ENCODE assay signal across 18 cellular contexts in the genomic region with DNA sequence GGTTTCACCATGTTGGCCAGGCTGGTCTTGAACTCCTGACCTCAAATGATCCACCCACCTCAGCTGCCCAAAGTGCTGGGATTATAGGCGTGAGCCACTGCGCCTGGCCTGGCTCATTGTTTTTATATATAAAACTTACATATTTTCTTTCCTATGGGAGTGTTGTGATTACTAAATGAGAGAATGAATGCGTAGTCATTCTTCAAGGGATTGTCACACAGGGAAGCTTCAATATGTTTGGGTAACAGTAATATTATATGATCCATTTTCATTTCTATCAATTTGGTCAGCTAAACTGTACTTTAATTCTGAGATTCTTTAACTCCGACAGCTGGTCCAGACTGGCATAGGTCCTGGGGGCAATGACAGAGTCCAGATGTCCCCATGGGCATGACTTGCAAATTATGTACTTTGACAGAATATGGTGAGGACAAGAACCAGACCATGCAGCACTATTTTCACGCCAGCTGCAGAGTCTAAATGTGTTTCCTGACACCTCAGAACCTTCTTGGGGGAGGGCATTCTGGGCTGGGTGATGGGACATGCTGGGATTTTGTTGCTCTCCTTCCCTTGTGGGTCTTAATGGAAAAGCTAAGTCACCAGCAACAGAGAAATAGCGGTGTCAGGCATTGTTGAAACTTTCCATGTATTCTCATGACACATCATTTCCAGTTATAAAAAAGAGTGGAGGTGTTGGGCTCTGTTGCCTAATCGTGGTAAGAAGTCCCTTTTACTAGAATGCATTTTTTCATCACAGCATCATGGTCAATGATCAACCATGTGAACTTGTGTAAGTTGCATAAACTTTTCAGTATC. TPM values are rescaled to one million over a fixed set of nuclear protein-coding genes. Genes with fewer than 3 reads are reported as not detected.
A peak's percentile ranks its signal among the peaks of the same experiment; 100 is the strongest.
DNase-seq lines count a peak whose midpoint lies in the region; ATAC-seq, FAIRE-seq and TF ChIP-seq lines count a peak whose summit lies in the region.
"Had no signal": no experiment of that assay in that cellular context is flagged by ENCODE, and none has a peak within 500 bp of the region (broad histone marks: within the 10 kb centered on the region; RNA-seq: fewer than 3 reads in every experiment).

No MANE protein-coding gene starts in this region.

- peak overlapping the region; percentile 9 for H3K27ac Mint-ChIP-seq in activated naive CD8-positive, alpha-beta T cell treated with anti-CD3 and anti-CD28 coated beads, Interleukin-2, amount 50 U/mL, for 24 hours

- TF ChIP-seq CTCF in fibroblast of villous mesenchyme (IDR thresholded peaks at IDR 0.05; ENCODE audit: insufficient read depth, low read depth, low read length) = no peak

- DNase-seq in DMS 273 (lab: John Stamatoyannopoulos, UW; ENCODE audit: unreplicated experiment) (peak; percentile 16), DMS 273 treated with DMSO at 0.1 percent for 48 hours (lab: John Stamatoyannopoulos, UW) (no peak), fibroblast of villous mesenchyme (ENCODE audit: low read depth) (peak; percentile 65), stromal cell of bone marrow (ENCODE audit: low read depth) (peak; percentile 70), NCI-H524 (lab: John Stamatoyannopoulos, UW) (no peak), GM19239 (ENCODE audit: insufficient read length, low spot score) (no peak), NCI-H526 treated with DMSO at 0.1 percent for 48 hours (lab: John Stamatoyannopoulos, UW) (no peak)
- no peak for DNase-seq in activated naive CD8-positive, alpha-beta T cell treated with anti-CD3 and anti-CD28 coated beads, Interleukin-2, amount 50 U/mL, for 24 hours
- DNase-seq: activated CD4-positive, alpha-beta T cell treated with anti-CD3 and anti-CD28 coated beads, Interleukin-2, amount 50 U/mL, for 4 hours; aorta; islet precursor cell; mucosa of descending colon; NCI-H1092; pancreas; SJCRH30; tibial artery had no signal

- H3K4me3 ChIP-seq in fibroblast of villous mesenchyme (ENCODE audit: low read depth, low read length) = no peak overlapping the region
- H3K4me3 ChIP-seq: GM23338, mucosa of descending colon, pancreas, SJCRH30, tibial artery had no signal

- H3K9me3 Mint-ChIP-seq in activated naive CD8-positive, alpha-beta T cell treated with anti-CD3 and anti-CD28 coated beads, Interleukin-2, amount 50 U/mL, for 24 hours = peaks cover 4% of the 10 kb centered on the region

- H3K27me3 Mint-ChIP-seq in activated naive CD8-positive, alpha-beta T cell treated with anti-CD3 and anti-CD28 coated beads, Interleukin-2, amount 50 U/mL, for 24 hours = peaks cover 3% of the 10 kb centered on the region

- no peaks in the 10 kb centered on the region for H3K36me3 Mint-ChIP-seq in activated naive CD8-positive, alpha-beta T cell treated with anti-CD3 and anti-CD28 coated beads, Interleukin-2, amount 50 U/mL, for 24 hours (ENCODE audit: low read depth)

- H3K4me1 Mint-ChIP-seq in activated naive CD8-positive, alpha-beta T cell treated with anti-CD3 and anti-CD28 coated beads, Interleukin-2, amount 50 U/mL, for 24 hours = peaks cover 8% of the 10 kb centered on the region
- H3K4me1 Mint-ChIP-seq: GM23338 had no signal

- peak; percentile 71 for ATAC-seq in activated naive CD8-positive, alpha-beta T cell treated with anti-CD3 and anti-CD28 coated beads, Interleukin-2, amount 50 U/mL, for 24 hours
- ATAC-seq: GM23338, mucosa of descending colon, pancreas had no signal

- no peak for FAIRE-seq in GM19239 (lab: Jason Lieb, UNC)
- FAIRE-seq: GM18507, pancreas had no signal

- no peak overlapping the region for H3K4me3 Mint-ChIP-seq in activated naive CD8-positive, alpha-beta T cell treated with anti-CD3 and anti-CD28 coated beads, Interleukin-2, amount 50 U/mL, for 24 hours
- H3K4me3 Mint-ChIP-seq: GM23338 had no signal

RNA-seq across cellular contexts. Expression of a gene that starts 40.9 kb away (rescaled TPM):
- total RNA-seq in fibroblast of villous mesenchyme = 371 and 386 TPM in 2 replicates

Comparison
In these comparisons a context has a peak if more than half of its experiments do, and no peak if none do; other contexts are left out.
1. DNase-seq: peak in DMS 273 (single experiment), fibroblast of villous mesenchyme (single experiment) and stromal cell of bone marrow (single experiment); none in DMS 273 treated with DMSO at 0.1 percent for 48 hours (single experiment), activated naive CD8-positive, alpha-beta T cell treated with anti-CD3 and anti-CD28 coated beads, Interleukin-2, amount 50 U/mL, for 24 hours (single experiment), NCI-H524 (0 of 2), GM19239 (single experiment) and NCI-H526 treated with DMSO at 0.1 percent for 48 hours (single experiment).